In genomic region chr17:16406742-16407674, GRCh38 we compare ENCODE assay signal across 8 cellular contexts. TPM values are rescaled to one million over a fixed set of nuclear protein-coding genes. Genes with fewer than 3 reads are reported as not detected.
DNase-seq lines count a peak whose midpoint lies in the region; ATAC-seq and TF ChIP-seq lines count a peak whose summit lies in the region.

No MANE protein-coding gene starts in this region.

- intact Hi-C loops in activated CD4-positive, alpha-beta T cell treated with anti-CD3 and anti-CD28 coated beads, Interleukin-2, amount 10 ng/mL, durations not matched to agents 24 days and 14 days (cut with micrococcal nuclease), result no loop called here

- peaks cover 2% of the 10 kb centered on the region for H3K27me3 ChIP-seq in neuron (ENCODE audit: insufficient read depth, low read length)

- peak overlapping the region; percentile 57 for H3K4me3 ChIP-seq in fibroblast of pulmonary artery (replicated peaks; ENCODE audit: low read depth, low read length)
- H3K4me3 ChIP-seq in neuron (ENCODE audit: low read length), result peak overlapping the region; percentile 40

- ATAC-seq in GM18873 (IDR thresholded peaks at IDR 0.05; ENCODE audit: low FRiP score, unreplicated experiment) (no peak), HG03442 (IDR thresholded peaks at IDR 0.05; ENCODE audit: unreplicated experiment) (no peak)

- H3K36me3 Mint-ChIP-seq in activated CD4-positive, alpha-beta T cell treated with anti-CD3 and anti-CD28 coated beads, Interleukin-2, amount 10 ng/mL, durations not matched to agents 24 days and 14 days (ENCODE audit: low read depth), result no peaks in the 10 kb centered on the region

- no peaks in the 10 kb centered on the region for H3K4me1 Mint-ChIP-seq in activated CD4-positive, alpha-beta T cell treated with anti-CD3 and anti-CD28 coated beads, Interleukin-2, amount 10 ng/mL, durations not matched to agents 24 days and 14 days

- no peak for TF ChIP-seq CTCF in fibroblast of pulmonary artery (IDR thresholded peaks at IDR 0.05; ENCODE audit: low read length, missing control alignments)

- DNase-seq in activated CD4-positive, alpha-beta T cell treated with anti-CD3 and anti-CD28 coated beads, Interleukin-2, amount 10 ng/mL, durations not matched to agents 24 days and 14 days, result no peak
- DNase-seq in activated CD4-positive, alpha-beta T cell treated with anti-CD3 and anti-CD28 coated beads, Interleukin-2, amount 50 U/mL, for 1 hour, result no peak
- peak; percentile 93 for DNase-seq in SHP77 treated with DMSO at 0.1 percent for 48 hours (lab: John Stamatoyannopoulos, UW)
- DNase-seq in fibroblast of pulmonary artery (ENCODE audit: low read depth), result no peak
- no peak for DNase-seq in NK-92 (lab: John Stamatoyannopoulos, UW; ENCODE audit: unreplicated experiment)

- H3K9me3 Mint-ChIP-seq in activated CD4-positive, alpha-beta T cell treated with anti-CD3 and anti-CD28 coated beads, Interleukin-2, amount 10 ng/mL, durations not matched to agents 24 days and 14 days, result no peaks in the 10 kb centered on the region

- no peaks in the 10 kb centered on the region for H3K36me3 ChIP-seq in neuron (ENCODE audit: insufficient read depth, low read length)

- H3K27me3 Mint-ChIP-seq in activated CD4-positive, alpha-beta T cell treated with anti-CD3 and anti-CD28 coated beads, Interleukin-2, amount 10 ng/mL, durations not matched to agents 24 days and 14 days, result peaks cover 22% of the 10 kb centered on the region

- H3K27ac Mint-ChIP-seq in activated CD4-positive, alpha-beta T cell treated with anti-CD3 and anti-CD28 coated beads, Interleukin-2, amount 10 ng/mL, durations not matched to agents 24 days and 14 days, result no peak overlapping the region

- H2AFZ ChIP-seq in neuron (ENCODE audit: low read depth, low read length), result peak overlapping the region; percentile 89

- H3K4me3 Mint-ChIP-seq in activated CD4-positive, alpha-beta T cell treated with anti-CD3 and anti-CD28 coated beads, Interleukin-2, amount 10 ng/mL, durations not matched to agents 24 days and 14 days, result peak overlapping the region; percentile 67

- H3K9me3 ChIP-seq in neuron (ENCODE audit: low read length), result no peaks in the 10 kb centered on the region

- H3K4me1 ChIP-seq in neuron (ENCODE audit: insufficient read depth, low read length), result peaks cover 2% of the 10 kb centered on the region

RNA-seq across cellular contexts. Expression of gene TRPV2, which starts 8.4 kb away (rescaled TPM):
- total RNA-seq in activated CD4-positive, alpha-beta T cell treated with anti-CD3 and anti-CD28 coated beads, Interleukin-2, amount 10 ng/mL, durations not matched to agents 24 days and 14 days, result 29.6 and 38.7 TPM in 2 replicates

RNA-seq across cellular contexts. Expression of gene UBB, which starts 26.1 kb away (rescaled TPM):
- 1,973 and 2,004 TPM in 2 replicates for total RNA-seq in activated CD4-positive, alpha-beta T cell treated with anti-CD3 and anti-CD28 coated beads, Interleukin-2, amount 10 ng/mL, durations not matched to agents 24 days and 14 days

RNA-seq across cellular contexts. Expression of gene CENPV, which starts 53.7 kb away (rescaled TPM):
- 52.8 and 53.0 TPM in 2 replicates for total RNA-seq in activated CD4-positive, alpha-beta T cell treated with anti-CD3 and anti-CD28 coated beads, Interleukin-2, amount 10 ng/mL, durations not matched to agents 24 days and 14 days
